11 cellular contexts compared by ENCODE assay signal in the genomic region with DNA sequence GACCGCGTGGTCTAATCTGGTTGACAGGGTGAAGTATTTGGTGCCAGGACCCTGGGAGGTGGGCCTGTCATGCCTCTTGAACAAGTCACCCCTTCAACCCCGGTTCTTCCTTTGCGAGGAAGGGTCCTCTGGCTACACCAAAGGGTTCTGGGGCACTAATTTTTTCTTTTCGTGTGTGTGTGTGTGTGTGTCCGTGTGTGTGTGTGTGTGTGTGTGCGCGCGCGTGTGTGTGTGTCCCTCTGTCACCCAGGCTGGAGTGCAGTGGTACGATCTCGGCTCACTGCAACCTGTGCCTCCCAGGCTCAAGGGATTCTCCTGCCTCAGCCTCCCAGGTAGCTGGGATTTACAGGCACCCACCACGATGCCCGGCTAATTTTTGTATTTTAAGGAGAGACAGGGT. TPM values are rescaled to one million over a fixed set of nuclear protein-coding genes. Genes with fewer than 3 reads are reported as not detected.
DNase-seq lines count a peak whose midpoint lies in the region; ATAC-seq and TF ChIP-seq lines count a peak whose summit lies in the region.
"Not testable (repeated sequence)": the region's sequence is repeated elsewhere in the genome, so short reads cannot be mapped to it uniquely, and the experiment has no call there.
"Had no signal": no experiment of that assay in that cellular context is flagged by ENCODE, and none has a peak within 500 bp of the region (broad histone marks: within the 10 kb centered on the region; RNA-seq: fewer than 3 reads in every experiment).

No MANE protein-coding gene starts in this region.

- H3K36me3 ChIP-seq in HEK293 (ENCODE audit: control insufficient read depth in 2 of 2, insufficient read depth in 1 of 2, low read length in 2 of 2); gastrocnemius medialis: not testable (repeated sequence)
- H3K36me3 ChIP-seq in OCI-LY1 (ENCODE audit: insufficient read depth, low read length) (peaks cover 42% of the 10 kb centered on the region), SJSA1 (peaks cover 62% of the 10 kb centered on the region), mesenchymal stem cell (ENCODE audit: control insufficient read depth in 1 of 2, insufficient read depth in 2 of 2, low read depth in 1 of 2, low read length in 2 of 2) (peaks cover 0 to 20% of the 10 kb centered on the region in 2 experiments)

- H2BK12ac ChIP-seq in mesenchymal stem cell (ENCODE audit: low read length in 2 of 2) = not testable (repeated sequence)

- H3K23ac ChIP-seq in mesenchymal stem cell (ENCODE audit: low read length in 2 of 2) = not testable (repeated sequence)

- not testable (repeated sequence) for TF ChIP-seq CTCF in HEK293 (tag by site-specific recombination; IDR thresholded peaks at IDR 0.05); OCI-LY1 (IDR thresholded peaks at IDR 0.05; ENCODE audit: low read length); neural crest cell (conservative IDR thresholded peaks at IDR 0.05); gastrocnemius medialis (IDR thresholded peaks at IDR 0.05 in 4 of 5, conservative IDR thresholded peaks at IDR 0.05 in 1 of 5)

- H2BK15ac ChIP-seq in mesenchymal stem cell (ENCODE audit: low read depth, poor library complexity, severe bottlenecking) = not testable (repeated sequence)

- H2AK5ac ChIP-seq in mesenchymal stem cell (ENCODE audit: low read length, severe bottlenecking) = not testable (repeated sequence)

- not testable (repeated sequence) for H3K9me3 ChIP-seq in HEK293 (ENCODE audit: control insufficient read depth, insufficient read depth, low read depth, low read length); OCI-LY1 (ENCODE audit: low read length); SJSA1 (replicated peaks); mesenchymal stem cell (ENCODE audit: control insufficient read depth, low read length); gastrocnemius medialis

- in situ Hi-C loops in gastrocnemius medialis (cut with MboI; ENCODE audit: low sequenced_read_pairs in 4 of 4) = not testable (repeated sequence)

- H3K14ac ChIP-seq in mesenchymal stem cell (ENCODE audit: low read length in 2 of 2) = not testable (repeated sequence)

- H3K4me3 ChIP-seq in HEK293 (ENCODE audit: low read depth, low read length); OCI-LY1 (ENCODE audit: low read depth, low read length, poor library complexity, severe bottlenecking); SJSA1; mesenchymal stem cell (ENCODE audit: insufficient read depth in 1 of 2, low read depth in 1 of 2, low read length in 2 of 2): not testable (repeated sequence)
- peak overlapping the region in 1 of 4 donors; percentile 35 for H3K4me3 ChIP-seq in gastrocnemius medialis

- H3K36me3 Mint-ChIP-seq in neural crest cell (ENCODE audit: low read depth) = not testable (repeated sequence)

- H3K79me2 ChIP-seq in OCI-LY1 (ENCODE audit: insufficient read depth, low read length) = not testable (repeated sequence)

- not testable (repeated sequence) for H3K27me3 ChIP-seq in OCI-LY1 (ENCODE audit: insufficient read depth, low read length); SJSA1 (replicated peaks); gastrocnemius medialis
- H3K27me3 ChIP-seq in mesenchymal stem cell (ENCODE audit: control insufficient read depth in 1 of 2, insufficient read depth in 1 of 2, low read length in 2 of 2) = peaks cover 0 to 48% of the 10 kb centered on the region in 2 experiments

- H2BK120ac ChIP-seq in mesenchymal stem cell (ENCODE audit: low read depth, low read length) = not testable (repeated sequence)

- CTCF ChIA-PET in HEK293 (lab: Yijun Ruan, JAX) = not testable (repeated sequence)

- not testable (repeated sequence) for H3F3A ChIP-seq in OCI-LY1 (ENCODE audit: insufficient read depth, low read length)

- H3K27ac ChIP-seq in HEK293 (ENCODE audit: extremely low read depth, low read depth, low read length); mesenchymal stem cell (ENCODE audit: low read length, poor library complexity, severe bottlenecking): not testable (repeated sequence)
- H3K27ac ChIP-seq in OCI-LY1 (ENCODE audit: low read depth, low read length, poor library complexity, severe bottlenecking) (peak overlapping the region; percentile 97), SJSA1 (peak overlapping the region; percentile 97), gastrocnemius medialis (peak overlapping the region; percentile 89 to 98 (median 96))

- peak overlapping the region; percentile 66 for H4K8ac ChIP-seq in mesenchymal stem cell (ENCODE audit: low read length)

- not testable (repeated sequence) for H3K79me1 ChIP-seq in mesenchymal stem cell (replicated peaks; ENCODE audit: low read length, poor library complexity, severe bottlenecking)

- H3K4me1 Mint-ChIP-seq in neural crest cell = not testable (repeated sequence)

- not testable (repeated sequence) for H3K4ac ChIP-seq in mesenchymal stem cell (ENCODE audit: low read depth in 1 of 2, low read length in 2 of 2)

- H3K4me3 Mint-ChIP-seq in neural crest cell = not testable (repeated sequence)

- not testable (repeated sequence) for H4K20me1 ChIP-seq in OCI-LY1 (ENCODE audit: insufficient read depth, low read length)

- H3K4me1 ChIP-seq in HEK293 (ENCODE audit: control insufficient read depth, insufficient read depth, low read length) = not testable (repeated sequence)
- H3K4me1 ChIP-seq in OCI-LY1 (ENCODE audit: insufficient read depth, low read length, severe bottlenecking) (peaks cover 53% of the 10 kb centered on the region), SJSA1 (replicated peaks) (peaks cover 85% of the 10 kb centered on the region), mesenchymal stem cell (ENCODE audit: control insufficient read depth, insufficient read depth, low read depth, low read length) (peaks cover 23% of the 10 kb centered on the region), gastrocnemius medialis (peaks cover 57 to 71% of the 10 kb centered on the region in 2 donors)

- H3K4me2 ChIP-seq in OCI-LY1 (ENCODE audit: low read length); mesenchymal stem cell (ENCODE audit: low read length, poor library complexity, severe bottlenecking): not testable (repeated sequence)

- WGBS in mesenchymal stem cell = 93% methylated on average over 13 of the region's 14 CpGs

- DNase-seq in SJSA1 (ENCODE audit: low read depth in 1 of 2, low spot score in 2 of 2); mesenchymal stem cell; neural crest cell (ENCODE audit: low read depth, low spot score); gastrocnemius medialis: not testable (repeated sequence)

- not testable (repeated sequence) for H2AFZ ChIP-seq in OCI-LY1 (ENCODE audit: low read length); mesenchymal stem cell (ENCODE audit: low read depth, low read length)

- H4K91ac ChIP-seq in mesenchymal stem cell (ENCODE audit: low read length) = not testable (repeated sequence)

- H3K27ac Mint-ChIP-seq in neural crest cell (ENCODE audit: unreplicated experiment) = peak overlapping the region; percentile 12

- H3K9me3 Mint-ChIP-seq in neural crest cell = not testable (repeated sequence)

- not testable (repeated sequence) for H3K9me2 ChIP-seq in OCI-LY1 (ENCODE audit: low read depth, low read length)

- intact Hi-C loops in gastrocnemius medialis (cut with DNase I; ENCODE audit: low total_unique reads) = not testable (repeated sequence)

- POLR2A ChIA-PET in HEK293 (lab: Yijun Ruan, JAX) = not testable (repeated sequence)

- not testable (repeated sequence) for H3K18ac ChIP-seq in mesenchymal stem cell (ENCODE audit: low read depth in 1 of 2, low read length in 2 of 2)

- not testable (repeated sequence) for TF ChIP-seq POLR2A in gastrocnemius medialis (IDR thresholded peaks at IDR 0.05)

- H2BK5ac ChIP-seq in mesenchymal stem cell (ENCODE audit: low read depth, low read length, poor library complexity, severe bottlenecking) = not testable (repeated sequence)

- H3K9ac ChIP-seq in OCI-LY1 (ENCODE audit: low read length); mesenchymal stem cell (ENCODE audit: low read length): not testable (repeated sequence)

- H3K27me3 Mint-ChIP-seq in neural crest cell (ENCODE audit: low read depth) = not testable (repeated sequence)

- ATAC-seq in gastrocnemius medialis = not testable (repeated sequence)

TF ChIP-seq in HEK293, 187 proteins besides CTCF, POLR2A, EP300 and RAD21 (continues in another document):
- TF ChIP-seq, protein P1, sequence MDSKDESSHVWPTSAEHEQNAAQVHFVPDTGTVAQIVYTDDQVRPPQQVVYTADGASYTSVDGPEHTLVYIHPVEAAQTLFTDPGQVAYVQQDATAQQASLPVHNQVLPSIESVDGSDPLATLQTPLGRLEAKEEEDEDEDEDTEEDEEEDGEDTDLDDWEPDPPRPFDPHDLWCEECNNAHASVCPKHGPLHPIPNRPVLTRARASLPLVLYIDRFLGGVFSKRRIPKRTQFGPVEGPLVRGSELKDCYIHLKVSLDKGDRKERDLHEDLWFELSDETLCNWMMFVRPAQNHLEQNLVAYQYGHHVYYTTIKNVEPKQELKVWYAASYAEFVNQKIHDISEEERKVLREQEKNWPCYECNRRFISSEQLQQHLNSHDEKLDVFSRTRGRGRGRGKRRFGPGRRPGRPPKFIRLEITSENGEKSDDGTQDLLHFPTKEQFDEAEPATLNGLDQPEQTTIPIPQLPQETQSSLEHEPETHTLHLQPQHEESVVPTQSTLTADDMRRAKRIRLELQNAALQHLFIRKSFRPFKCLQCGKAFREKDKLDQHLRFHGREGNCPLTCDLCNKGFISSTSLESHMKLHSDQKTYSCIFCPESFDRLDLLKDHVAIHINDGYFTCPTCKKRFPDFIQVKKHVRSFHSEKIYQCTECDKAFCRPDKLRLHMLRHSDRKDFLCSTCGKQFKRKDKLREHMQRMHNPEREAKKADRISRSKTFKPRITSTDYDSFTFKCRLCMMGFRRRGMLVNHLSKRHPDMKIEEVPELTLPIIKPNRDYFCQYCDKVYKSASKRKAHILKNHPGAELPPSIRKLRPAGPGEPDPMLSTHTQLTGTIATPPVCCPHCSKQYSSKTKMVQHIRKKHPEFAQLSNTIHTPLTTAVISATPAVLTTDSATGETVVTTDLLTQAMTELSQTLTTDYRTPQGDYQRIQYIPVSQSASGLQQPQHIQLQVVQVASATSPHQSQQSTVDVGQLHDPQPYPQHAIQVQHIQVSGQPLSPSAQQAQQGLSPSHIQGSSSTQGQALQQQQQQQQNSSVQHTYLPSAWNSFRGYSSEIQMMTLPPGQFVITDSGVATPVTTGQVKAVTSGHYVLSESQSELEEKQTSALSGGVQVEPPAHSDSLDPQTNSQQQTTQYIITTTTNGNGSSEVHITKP (tag by site-specific recombination; IDR thresholded peaks at IDR 0.05) = peak; percentile 70

RNA-seq across cellular contexts. Expression of gene SH2B2, which starts 14.7 kb away (rescaled TPM):
- 62.6 and 83.1 TPM in 2 replicates for total RNA-seq in SJSA1 (2014; rRNA removed; shearing (Covaris generic))
- 2.3 TPM for polyA plus RNA-seq in mesenchymal stem cell (2013, experiment 1 of 2)
- 1.9 TPM for polyA plus RNA-seq in mesenchymal stem cell (2013, experiment 2 of 2)
- 13.3 and 16.4 TPM in 2 replicates for total RNA-seq in neural crest cell
- 10 to 100 TPM; 32.7 to 62.0 (median 43.5) TPM for total RNA-seq in gastrocnemius medialis

RNA-seq across cellular contexts. Expression of gene SPDYE6, which starts 54.9 kb away (rescaled TPM):
- not detected in 2 replicates for total RNA-seq in SJSA1 (2014; rRNA removed; shearing (Covaris generic))
- not detected for polyA plus RNA-seq in mesenchymal stem cell (2013, experiment 1 of 2)
- not detected for polyA plus RNA-seq in mesenchymal stem cell (2013, experiment 2 of 2)
- total RNA-seq in neural crest cell (not detected in 2 replicates), gastrocnemius medialis (not detected)
- total RNA-seq: A172; Caco-2; CD4-positive, alpha-beta T cell; H4; HT-29 had no signal
